8 cellular contexts compared by ENCODE assay signal in genomic region chr1:212368073-212368484, GRCh38. TPM values are rescaled to one million over a fixed set of nuclear protein-coding genes. Genes with fewer than 3 reads are reported as not detected.
DNase-seq lines count a peak whose midpoint lies in the region; ATAC-seq and TF ChIP-seq lines count a peak whose summit lies in the region.

No MANE protein-coding gene starts in this region.

- H3K4me2 ChIP-seq in hepatocyte, result no peak overlapping the region

- peak; percentile 60 for DNase-seq in DMS153 treated with DMSO at 0.1 percent for 48 hours (lab: John Stamatoyannopoulos, UW; ENCODE audit: unreplicated experiment)
- DNase-seq in Kasumi-1 (lab: John Stamatoyannopoulos, UW), result peak; percentile 87 to 90
- DNase-seq in SK-N-DZ (ENCODE audit: low spot score), result peak; percentile 58
- peak in 1 of 2 donors; percentile 70 for DNase-seq in ascending aorta (ENCODE audit: low spot score in 2 of 2)
- peak; percentile 83 for DNase-seq in hepatocyte (ENCODE audit: low spot score)
- DNase-seq in stimulated activated CD4-positive, alpha-beta T cell treated with anti-CD3 and anti-CD28 coated beads, Interleukin-12 subunit alpha, Interleukin-12 subunit beta, amount 100 ng/mL, for 24 hours (ENCODE audit: low read depth in 2 of 2), result peak; percentile 16 to 20
- DNase-seq in NK-92 treated with Interleukin-12 subunit alpha and Interleukin-12 subunit beta, amount 100 ng/mL, for 24 hours (lab: John Stamatoyannopoulos, UW), result no peak

- H3K4me1 ChIP-seq in ascending aorta, result no peaks in the 10 kb centered on the region
- H3K4me1 ChIP-seq in hepatocyte (ENCODE audit: insufficient read depth), result no peaks in the 10 kb centered on the region

- no peak overlapping the region for H2AFZ ChIP-seq in hepatocyte

- H3K27ac ChIP-seq in ascending aorta, result no peak overlapping the region
- H3K27ac ChIP-seq in hepatocyte, result no peak overlapping the region

- TF ChIP-seq CTCF in ascending aorta (IDR thresholded peaks at IDR 0.05), result peak; percentile 62 to 84 (median 65)
- TF ChIP-seq CTCF in hepatocyte (IDR thresholded peaks at IDR 0.05; ENCODE audit: poor library complexity), result peak; percentile 82

- H3K27me3 ChIP-seq in ascending aorta (no peaks in the 10 kb centered on the region), hepatocyte (no peaks in the 10 kb centered on the region)

- 54% methylated on average over 3 of the region's 3 CpGs for WGBS in hepatocyte (ENCODE audit: low lambda C conversion rate, missing lambda C conversion rate)

- peak; percentile 76 for ATAC-seq in GM21447 (IDR thresholded peaks at IDR 0.05; ENCODE audit: unreplicated experiment)

- no peaks in the 10 kb centered on the region for H4K20me1 ChIP-seq in hepatocyte (ENCODE audit: insufficient read depth, poor library complexity, severe bottlenecking)

- H3K79me2 ChIP-seq in hepatocyte, result no peaks in the 10 kb centered on the region

- H3K4me3 ChIP-seq in ascending aorta (no peak overlapping the region), hepatocyte (no peak overlapping the region)

- H3K9me3 ChIP-seq in ascending aorta (peaks cover 0 to 5% of the 10 kb centered on the region in 2 donors), hepatocyte (ENCODE audit: low read depth) (peaks cover 10% of the 10 kb centered on the region)

- H3K36me3 ChIP-seq in ascending aorta, result peaks cover 0 to 21% of the 10 kb centered on the region in 2 donors
- no peaks in the 10 kb centered on the region for H3K36me3 ChIP-seq in hepatocyte (replicated peaks; ENCODE audit: insufficient read depth, low read depth)

- no peaks in the 10 kb centered on the region for H3K9me2 ChIP-seq in hepatocyte (replicated peaks; ENCODE audit: insufficient read depth)

- intact Hi-C loops in ascending aorta (cut with DNase I), result loop anchor here (2.0 kb wide), 1 partner anchor 89 kb away; no protein-coding TSS in a partner anchor

RNA-seq across cellular contexts. Expression of gene PACC1, which starts 46.6 kb away (rescaled TPM):
- polyA plus RNA-seq in SK-N-DZ (2014; cell fraction: cytosol; rRNA removed), result 54.6 and 55.2 TPM in 2 replicates
- 23.1 and 42.8 TPM in 2 replicates for polyA plus RNA-seq in SK-N-DZ (2014; cell fraction: nucleus; rRNA removed)
- total RNA-seq in ascending aorta (0.85 TPM), hepatocyte (10.0 and 10.4 TPM in 2 replicates)
- polyA plus RNA-seq in hepatocyte, result 6.4 and 9.4 TPM in 2 replicates
